34 cellular contexts compared by ENCODE assay signal in genomic region chr1:208866351-208866750, GRCh38.
"Had no signal": no experiment of that assay in that cellular context is flagged by ENCODE, and none has a peak within 500 bp of the region (broad histone marks: within the 10 kb centered on the region; RNA-seq: fewer than 3 reads in every experiment).

No MANE protein-coding gene starts in this region.

- H3K4me1 ChIP-seq: Peyer's patch had no signal

- DNase-seq: activated CD4-positive, alpha-beta memory T cell treated with anti-CD3 and anti-CD28 coated beads, Interleukin-2, amount 10 ng/mL, durations not matched to agents 7 days and 5 days; activated CD4-positive, alpha-beta T cell treated with anti-CD3 and anti-CD28 coated beads for 1 hour; activated CD4-positive, alpha-beta T cell treated with anti-CD3 and anti-CD28 coated beads for 48 hours; activated CD4-positive, CD25-positive, alpha-beta regulatory T cell; activated CD8-positive, alpha-beta memory T cell treated with anti-CD3 and anti-CD28 coated beads for 24 hours; activated CD8-positive, alpha-beta memory T cell treated with anti-CD3 and anti-CD28 coated beads, Interleukin-2, amount 10 ng/mL, durations not matched to agents 7 days and 5 days; activated CD8-positive, alpha-beta memory T cell treated with anti-CD3 and anti-CD28 coated beads, Interleukin-2, amount 50 U/mL, for 48 hours; activated effector memory CD4-positive, alpha-beta T cell treated with Interleukin-2 at 50 U/mL for 16 hours; activated naive CD4-positive, alpha-beta T cell treated with anti-CD3 and anti-CD28 coated beads, Interleukin-2, amount 10 ng/mL, durations not matched to agents 7 days and 5 days; activated naive CD8-positive, alpha-beta T cell treated with anti-CD3 and anti-CD28 coated beads, Interleukin-2, amount 50 U/mL, for 24 hours; activated T-cell treated with anti-CD3 and anti-CD28 coated beads, Interleukin-2, amount 50 U/mL, for 48 hours; anterior cingulate cortex; caudate nucleus; cerebellar nuclear complex; KG1; NCI-H1105; NCI-H1417 treated with DMSO at 0.1 percent for 48 hours; NCI-H187 treated with DMSO at 0.1 percent for 48 hours; NCI-H2081; NCI-H226; NCI-H526; NCI-H774; NK-92 treated with Interleukin-12 subunit alpha and Interleukin-12 subunit beta, amount 100 ng/mL, for 24 hours; PC-3; Peyer's patch; RPMI8226; SHP77 treated with DMSO at 0.1 percent for 48 hours; T-helper 1 cell; T-helper 2 cell; T-helper 9 cell; WERI-Rb-1 had no signal

- H3K36me3 Mint-ChIP-seq: activated CD8-positive, alpha-beta memory T cell treated with anti-CD3 and anti-CD28 coated beads, Interleukin-2, amount 10 ng/mL, durations not matched to agents 7 days and 5 days; activated naive CD4-positive, alpha-beta T cell treated with anti-CD3 and anti-CD28 coated beads, Interleukin-2, amount 10 ng/mL, durations not matched to agents 7 days and 5 days; activated naive CD8-positive, alpha-beta T cell had no signal

- H3K9me3 Mint-ChIP-seq: activated naive CD4-positive, alpha-beta T cell treated with anti-CD3 and anti-CD28 coated beads, Interleukin-2, amount 10 ng/mL, durations not matched to agents 7 days and 5 days had no signal

- H3K36me3 ChIP-seq: Peyer's patch, WERI-Rb-1 had no signal

- H3K9me3 ChIP-seq: Peyer's patch had no signal

- H3K4me1 Mint-ChIP-seq: activated CD4-positive, alpha-beta memory T cell treated with anti-CD3 and anti-CD28 coated beads, Interleukin-2, amount 10 ng/mL, durations not matched to agents 7 days and 5 days; activated CD8-positive, alpha-beta memory T cell treated with anti-CD3 and anti-CD28 coated beads, Interleukin-2, amount 10 ng/mL, durations not matched to agents 7 days and 5 days; activated naive CD4-positive, alpha-beta T cell treated with anti-CD3 and anti-CD28 coated beads, Interleukin-2, amount 10 ng/mL, durations not matched to agents 7 days and 5 days; activated naive CD8-positive, alpha-beta T cell treated with anti-CD3 and anti-CD28 coated beads, Interleukin-2, amount 50 U/mL, for 24 hours had no signal

- H3K4me3 ChIP-seq: Peyer's patch had no signal

- H3K4me3 Mint-ChIP-seq: activated CD4-positive, alpha-beta memory T cell treated with anti-CD3 and anti-CD28 coated beads, Interleukin-2, amount 10 ng/mL, durations not matched to agents 7 days and 5 days; activated CD8-positive, alpha-beta memory T cell treated with anti-CD3 and anti-CD28 coated beads, Interleukin-2, amount 10 ng/mL, durations not matched to agents 7 days and 5 days; activated naive CD4-positive, alpha-beta T cell treated with anti-CD3 and anti-CD28 coated beads, Interleukin-2, amount 10 ng/mL, durations not matched to agents 7 days and 5 days; activated naive CD8-positive, alpha-beta T cell; activated naive CD8-positive, alpha-beta T cell treated with anti-CD3 and anti-CD28 coated beads, Interleukin-2, amount 50 U/mL, for 24 hours; brain had no signal

- ATAC-seq: activated CD8-positive, alpha-beta memory T cell treated with anti-CD3 and anti-CD28 coated beads, Interleukin-2, amount 10 ng/mL, durations not matched to agents 7 days and 5 days; activated naive CD8-positive, alpha-beta T cell treated with anti-CD3 and anti-CD28 coated beads, Interleukin-2, amount 50 U/mL, for 24 hours; PC-3; SK-N-SH treated with all-trans-retinoic acid at 6 μM for 48 hours had no signal

- H3K27ac Mint-ChIP-seq: activated CD4-positive, alpha-beta memory T cell treated with anti-CD3 and anti-CD28 coated beads, Interleukin-2, amount 10 ng/mL, durations not matched to agents 7 days and 5 days; activated CD8-positive, alpha-beta memory T cell treated with anti-CD3 and anti-CD28 coated beads, Interleukin-2, amount 10 ng/mL, durations not matched to agents 7 days and 5 days; activated naive CD4-positive, alpha-beta T cell treated with anti-CD3 and anti-CD28 coated beads, Interleukin-2, amount 10 ng/mL, durations not matched to agents 7 days and 5 days; activated naive CD8-positive, alpha-beta T cell; activated naive CD8-positive, alpha-beta T cell treated with anti-CD3 and anti-CD28 coated beads, Interleukin-2, amount 50 U/mL, for 24 hours had no signal

- H3K27me3 Mint-ChIP-seq: activated CD4-positive, alpha-beta memory T cell treated with anti-CD3 and anti-CD28 coated beads, Interleukin-2, amount 10 ng/mL, durations not matched to agents 7 days and 5 days; activated CD8-positive, alpha-beta memory T cell treated with anti-CD3 and anti-CD28 coated beads, Interleukin-2, amount 10 ng/mL, durations not matched to agents 7 days and 5 days; activated naive CD4-positive, alpha-beta T cell treated with anti-CD3 and anti-CD28 coated beads, Interleukin-2, amount 10 ng/mL, durations not matched to agents 7 days and 5 days; activated naive CD8-positive, alpha-beta T cell; activated naive CD8-positive, alpha-beta T cell treated with anti-CD3 and anti-CD28 coated beads, Interleukin-2, amount 50 U/mL, for 24 hours had no signal

- H3K27ac ChIP-seq: Peyer's patch, WERI-Rb-1 had no signal

- H3K27me3 ChIP-seq: Peyer's patch had no signal
